Comparison of ENCODE assay signal across 9 cellular contexts in the genomic region with DNA sequence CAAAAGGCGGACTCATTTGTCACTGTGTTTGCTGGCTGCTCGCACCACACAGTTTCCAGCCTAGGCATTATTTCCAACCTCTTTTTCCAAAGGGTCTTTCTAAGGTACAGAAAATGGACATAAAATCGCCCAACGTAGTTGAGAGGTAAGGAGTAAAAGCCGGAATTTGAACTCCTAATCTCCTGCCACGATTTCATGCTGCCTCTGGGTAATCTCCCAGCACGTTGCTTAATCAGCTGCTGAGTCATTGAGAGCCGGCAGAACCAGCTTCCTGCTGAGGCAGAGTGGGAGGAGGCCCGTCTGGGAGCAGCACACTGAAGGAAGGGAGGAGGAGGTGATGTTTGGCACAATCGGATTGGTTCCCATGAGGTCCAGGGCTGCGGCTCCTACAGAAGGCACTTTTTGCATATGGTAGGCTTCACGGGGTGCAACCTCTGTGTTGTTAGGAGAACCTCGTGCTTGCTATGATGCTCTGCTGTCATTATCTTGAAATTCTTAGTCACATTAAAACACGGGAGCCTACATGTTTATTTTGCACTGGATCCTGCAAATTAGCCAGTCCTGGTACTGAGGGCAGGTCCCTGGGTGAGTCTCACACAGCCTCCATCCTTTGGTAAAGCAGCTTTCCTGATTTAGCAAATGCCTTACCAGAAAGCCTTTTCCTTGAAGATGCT.
DNase-seq lines count a peak whose midpoint lies in the region; ATAC-seq and TF ChIP-seq lines count a peak whose summit lies in the region.
"Had no signal": no experiment of that assay in that cellular context is flagged by ENCODE, and none has a peak within 500 bp of the region (broad histone marks: within the 10 kb centered on the region; RNA-seq: fewer than 3 reads in every experiment).

No MANE protein-coding gene starts in this region.

- POLR2A ChIA-PET in PC-9 (lab: Charles Lee; ENCODE audit: unreplicated experiment): interaction anchor here (0.6 kb wide), 1 partner anchor 1475 kb away, joined by 3 read pairs; no protein-coding TSS in a partner anchor

- no peaks in the 10 kb centered on the region for H3K9me2 ChIP-seq in PC-9 (ENCODE audit: insufficient read depth)

- CTCF ChIA-PET in PC-9 (lab: Charles Lee): interaction anchor here (0.5 kb wide), 1 partner anchor 1919 kb away, joined by 3 read pairs; no protein-coding TSS in a partner anchor

- H4K20me1 ChIP-seq in PC-9 (ENCODE audit: insufficient read depth): no peaks in the 10 kb centered on the region

- no peak overlapping the region for H2AFZ ChIP-seq in PC-9

- H3F3A ChIP-seq in PC-9 (ENCODE audit: insufficient read depth, low read depth): peaks cover 28% of the 10 kb centered on the region

- peaks cover 4% of the 10 kb centered on the region for H3K4me1 Mint-ChIP-seq in activated CD4-positive, alpha-beta T cell treated with anti-CD3 and anti-CD28 coated beads, Interleukin-2, amount 10 ng/mL, durations not matched to agents 24 days and 14 days
- H3K4me1 Mint-ChIP-seq in chondrocyte (ENCODE audit: low read depth): peaks cover 27% of the 10 kb centered on the region
- H3K4me1 Mint-ChIP-seq in activated T-helper 1 cell treated with anti-CD3 and anti-CD28 coated beads, Interleukin-12 subunit alpha, Interleukin-12 subunit beta, Interleukin-2, Interleukin-4 antibody, amounts not matched to agents 30 ng/mL and 10 ng/mL and 1 ng/mL, durations not matched to agents 14 hours and 24 hours and 36 hours (ENCODE audit: low read depth): no peaks in the 10 kb centered on the region

- no peak overlapping the region for H3K4me3 ChIP-seq in PC-9

- no peak overlapping the region for H3K4me3 Mint-ChIP-seq in activated CD4-positive, alpha-beta T cell treated with anti-CD3 and anti-CD28 coated beads, Interleukin-2, amount 10 ng/mL, durations not matched to agents 24 days and 14 days
- H3K4me3 Mint-ChIP-seq in chondrocyte (ENCODE audit: unreplicated experiment): peak overlapping the region; percentile 47
- H3K4me3 Mint-ChIP-seq in activated T-helper 1 cell treated with anti-CD3 and anti-CD28 coated beads, Interleukin-12 subunit alpha, Interleukin-12 subunit beta, Interleukin-2, Interleukin-4 antibody, amounts not matched to agents 30 ng/mL and 10 ng/mL and 1 ng/mL, durations not matched to agents 14 hours and 24 hours and 36 hours: no peak overlapping the region
- H3K4me3 Mint-ChIP-seq: stimulated activated naive CD8-positive, alpha-beta T cell treated with anti-CD3 and anti-CD28 coated beads, Interleukin-15, Interleukin-2, amounts not matched to agents 100 ng/mL and 50 ng/mL, for 24 hours had no signal

- intact Hi-C loops in activated CD4-positive, alpha-beta T cell treated with anti-CD3 and anti-CD28 coated beads, Interleukin-2, amount 10 ng/mL, durations not matched to agents 24 days and 14 days (cut with micrococcal nuclease): no loop called here
- intact Hi-C loops in PC-9 (cut with micrococcal nuclease; ENCODE audit: unreplicated experiment): no loop called here
- intact Hi-C loops in left colon (cut with DNase I, micrococcal nuclease): no loop called here
- intact Hi-C loops in activated T-helper 1 cell treated with anti-CD3 and anti-CD28 coated beads, Interleukin-12 subunit alpha, Interleukin-12 subunit beta, Interleukin-2, Interleukin-4 antibody, amounts not matched to agents 30 ng/mL and 10 ng/mL and 1 ng/mL, durations not matched to agents 14 hours and 24 hours and 36 hours (cut with micrococcal nuclease): no loop called here

- H3K4me1 ChIP-seq in PC-9 (replicated peaks; ENCODE audit: insufficient read depth): peaks cover 65% of the 10 kb centered on the region

- H3K27ac Mint-ChIP-seq in activated CD4-positive, alpha-beta T cell treated with anti-CD3 and anti-CD28 coated beads, Interleukin-2, amount 10 ng/mL, durations not matched to agents 24 days and 14 days: no peak overlapping the region
- H3K27ac Mint-ChIP-seq in chondrocyte (ENCODE audit: unreplicated experiment): peak overlapping the region; percentile 76
- H3K27ac Mint-ChIP-seq in activated T-helper 1 cell treated with anti-CD3 and anti-CD28 coated beads, Interleukin-12 subunit alpha, Interleukin-12 subunit beta, Interleukin-2, Interleukin-4 antibody, amounts not matched to agents 30 ng/mL and 10 ng/mL and 1 ng/mL, durations not matched to agents 14 hours and 24 hours and 36 hours: no peak overlapping the region
- H3K27ac Mint-ChIP-seq: stimulated activated naive CD8-positive, alpha-beta T cell treated with anti-CD3 and anti-CD28 coated beads, Interleukin-15, Interleukin-2, amounts not matched to agents 100 ng/mL and 50 ng/mL, for 24 hours had no signal

- no TSS peak for BruUV-seq in PC-9 (replicated peaks; lab: Mats Ljungman, UMichigan)

- no peaks in the 10 kb centered on the region for H3K27me3 Mint-ChIP-seq in activated CD4-positive, alpha-beta T cell treated with anti-CD3 and anti-CD28 coated beads, Interleukin-2, amount 10 ng/mL, durations not matched to agents 24 days and 14 days
- no peaks in the 10 kb centered on the region for H3K27me3 Mint-ChIP-seq in chondrocyte (ENCODE audit: low read depth)
- H3K27me3 Mint-ChIP-seq in activated T-helper 1 cell treated with anti-CD3 and anti-CD28 coated beads, Interleukin-12 subunit alpha, Interleukin-12 subunit beta, Interleukin-2, Interleukin-4 antibody, amounts not matched to agents 30 ng/mL and 10 ng/mL and 1 ng/mL, durations not matched to agents 14 hours and 24 hours and 36 hours (ENCODE audit: insufficient read depth): no peaks in the 10 kb centered on the region

- peak overlapping the region; percentile 90 for H3K27ac ChIP-seq in PC-9

- no peaks in the 10 kb centered on the region for H3K9me3 Mint-ChIP-seq in activated CD4-positive, alpha-beta T cell treated with anti-CD3 and anti-CD28 coated beads, Interleukin-2, amount 10 ng/mL, durations not matched to agents 24 days and 14 days
- no peaks in the 10 kb centered on the region for H3K9me3 Mint-ChIP-seq in chondrocyte (ENCODE audit: low read depth)
- H3K9me3 Mint-ChIP-seq in activated T-helper 1 cell treated with anti-CD3 and anti-CD28 coated beads, Interleukin-12 subunit alpha, Interleukin-12 subunit beta, Interleukin-2, Interleukin-4 antibody, amounts not matched to agents 30 ng/mL and 10 ng/mL and 1 ng/mL, durations not matched to agents 14 hours and 24 hours and 36 hours: no peaks in the 10 kb centered on the region
- H3K9me3 Mint-ChIP-seq: stimulated activated naive CD8-positive, alpha-beta T cell treated with anti-CD3 and anti-CD28 coated beads, Interleukin-15, Interleukin-2, amounts not matched to agents 100 ng/mL and 50 ng/mL, for 24 hours had no signal

- TF ChIP-seq CTCF in PC-9 (conservative IDR thresholded peaks at IDR 0.05): no peak
- no peak for TF ChIP-seq CTCF in chondrocyte (IDR thresholded peaks at IDR 0.05)

- H3K36me3 Mint-ChIP-seq in activated CD4-positive, alpha-beta T cell treated with anti-CD3 and anti-CD28 coated beads, Interleukin-2, amount 10 ng/mL, durations not matched to agents 24 days and 14 days (ENCODE audit: low read depth): no peaks in the 10 kb centered on the region
- no peaks in the 10 kb centered on the region for H3K36me3 Mint-ChIP-seq in chondrocyte (ENCODE audit: low read depth)
- H3K36me3 Mint-ChIP-seq in activated T-helper 1 cell treated with anti-CD3 and anti-CD28 coated beads, Interleukin-12 subunit alpha, Interleukin-12 subunit beta, Interleukin-2, Interleukin-4 antibody, amounts not matched to agents 30 ng/mL and 10 ng/mL and 1 ng/mL, durations not matched to agents 14 hours and 24 hours and 36 hours (ENCODE audit: low read depth): no peaks in the 10 kb centered on the region

- H3K4me2 ChIP-seq in PC-9: peak overlapping the region; percentile 70

- DNase-seq in activated CD4-positive, alpha-beta T cell treated with anti-CD3 and anti-CD28 coated beads, Interleukin-2, amount 10 ng/mL, durations not matched to agents 24 days and 14 days: peak; percentile 57
- no peak for DNase-seq in activated CD4-positive, alpha-beta T cell treated with anti-CD3 and anti-CD28 coated beads for 1 hour
- DNase-seq in PC-9: peak; percentile 84 to 86
- DNase-seq in chondrocyte (ENCODE audit: low spot score): no peak
- peak; percentile 51 to 75 for DNase-seq in left colon
- DNase-seq in stimulated activated CD8-positive, alpha-beta memory T cell treated with anti-CD3 and anti-CD28 coated beads, Interleukin-4, amount 100 ng/mL, for 48 hours: peak; percentile 31
- no peak for DNase-seq in NCI-H524 (lab: John Stamatoyannopoulos, UW)
- DNase-seq in activated T-helper 1 cell treated with anti-CD3 and anti-CD28 coated beads, Interleukin-12 subunit alpha, Interleukin-12 subunit beta, Interleukin-2, Interleukin-4 antibody, amounts not matched to agents 30 ng/mL and 10 ng/mL and 1 ng/mL, durations not matched to agents 14 hours and 24 hours and 36 hours (ENCODE audit: low spot score): no peak

- 0 out of 2 replicates have a peak, but pooled peaks cover 4% of the 10 kb centered on the region for H3K9me3 ChIP-seq in PC-9 (ENCODE audit: insufficient read depth, low read depth)

- peak; percentile 99 for ATAC-seq in left colon

- no peaks in the 10 kb centered on the region for H3K36me3 ChIP-seq in PC-9 (ENCODE audit: low read depth)

- no peaks in the 10 kb centered on the region for H3K27me3 ChIP-seq in PC-9 (ENCODE audit: insufficient read depth, low read depth)

- H3K79me2 ChIP-seq in PC-9 (ENCODE audit: low read depth): no peaks in the 10 kb centered on the region

Comparison
In these comparisons a context has a peak if more than half of its experiments do, and no peak if none do; other contexts are left out.
1. DNase-seq: peak in activated CD4-positive, alpha-beta T cell treated with anti-CD3 and anti-CD28 coated beads, Interleukin-2, amount 10 ng/mL, durations not matched to agents 24 days and 14 days (single experiment), PC-9 (2 of 2), left colon (2 of 2) and stimulated activated CD8-positive, alpha-beta memory T cell treated with anti-CD3 and anti-CD28 coated beads, Interleukin-4, amount 100 ng/mL, for 48 hours (single experiment); none in activated CD4-positive, alpha-beta T cell treated with anti-CD3 and anti-CD28 coated beads for 1 hour (single experiment), chondrocyte (single experiment), NCI-H524 (0 of 2) and activated T-helper 1 cell treated with anti-CD3 and anti-CD28 coated beads, Interleukin-12 subunit alpha, Interleukin-12 subunit beta, Interleukin-2, Interleukin-4 antibody, amounts not matched to agents 30 ng/mL and 10 ng/mL and 1 ng/mL, durations not matched to agents 14 hours and 24 hours and 36 hours (single experiment).